In genomic region chrY:3021186-3021585, GRCh38 we compare ENCODE assay signal across 21 cellular contexts.
"Had no signal": no experiment of that assay in that cellular context is flagged by ENCODE, and none has a peak within 500 bp of the region (broad histone marks: within the 10 kb centered on the region; RNA-seq: fewer than 3 reads in every experiment).

No MANE protein-coding gene starts in this region.

- H3K27ac ChIP-seq: SK-N-MC had no signal

- DNase-seq: activated B cell treated with CpG ODN at 0.5 μM for 24 hours; activated CD4-positive, alpha-beta T cell treated with anti-CD3 and anti-CD28 coated beads for 1 hour; activated CD4-positive, alpha-beta T cell treated with anti-CD3 and anti-CD28 coated beads, Interleukin-2, amount 10 ng/mL, durations not matched to agents 24 days and 14 days; activated CD4-positive, alpha-beta T cell treated with anti-CD3 and anti-CD28 coated beads, Interleukin-2, amount 50 U/mL, for 48 hours; activated CD8-positive, alpha-beta memory T cell treated with anti-CD3 and anti-CD28 coated beads, Interleukin-2, amount 10 ng/mL, durations not matched to agents 7 days and 5 days; activated gamma-delta T cell; activated naive CD4-positive, alpha-beta T cell treated with anti-CD3 and anti-CD28 coated beads for 36 hours; activated naive CD8-positive, alpha-beta T cell treated with anti-CD3 and anti-CD28 coated beads for 36 hours; activated T-cell treated with anti-CD3 and anti-CD28 coated beads, Interleukin-2, amount 50 U/mL, for 24 hours; Karpas-422; MM.1S; NCI-H1105; NCI-H1436; NCI-H1694 treated with DMSO at 0.1 percent for 48 hours; NCI-H2029 treated with DMSO at 0.1 percent for 48 hours; NCI-H510A treated with DMSO at 0.1 percent for 48 hours; T-cell; T-helper 2 cell; T1000 had no signal

- H3K4me3 ChIP-seq: SK-N-MC had no signal

- FAIRE-seq: TTC549 had no signal
